In the genomic region with DNA sequence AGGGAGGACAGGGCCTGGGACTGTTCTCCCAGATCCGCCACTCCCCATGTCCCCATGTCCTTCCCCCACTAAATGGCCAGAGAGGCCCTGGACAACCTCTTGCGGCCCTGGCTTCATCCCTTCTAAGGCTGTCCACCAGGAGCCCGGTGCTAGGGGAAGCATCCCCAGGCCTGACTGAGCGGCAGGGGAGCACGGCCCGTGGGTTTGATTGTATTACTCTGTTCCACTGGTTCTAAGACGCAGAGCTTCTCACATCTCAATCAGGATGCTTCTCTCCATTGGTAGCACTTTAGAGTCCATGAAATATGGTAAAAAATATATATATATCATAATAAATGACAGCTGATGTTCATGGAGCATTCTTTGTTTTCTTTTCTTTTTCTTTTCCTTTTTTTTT, we compare ENCODE assay signal across 38 cellular contexts. TPM values are rescaled to one million over a fixed set of nuclear protein-coding genes. Genes with fewer than 3 reads are reported as not detected.
"Had no signal": no experiment of that assay in that cellular context is flagged by ENCODE, and none has a peak within 500 bp of the region (broad histone marks: within the 10 kb centered on the region; RNA-seq: fewer than 3 reads in every experiment).

No MANE protein-coding gene starts in this region.

- H3K36me3 ChIP-seq: ascending aorta, cardiac muscle cell, MG63 had no signal

- H3K27me3 ChIP-seq: ascending aorta, cardiac muscle cell, MG63 had no signal

- H3K27ac Mint-ChIP-seq: activated B cell treated with CpG ODN at 0.5 μM for 24 hours; activated CD4-positive, alpha-beta memory T cell treated with anti-CD3 and anti-CD28 coated beads, Interleukin-2, amount 10 ng/mL, durations not matched to agents 7 days and 5 days; activated CD8-positive, alpha-beta memory T cell treated with anti-CD3 and anti-CD28 coated beads, Interleukin-2, amount 10 ng/mL, durations not matched to agents 7 days and 5 days; activated naive CD4-positive, alpha-beta T cell treated with anti-CD3 and anti-CD28 coated beads, Interleukin-2, amount 50 U/mL, for 24 hours; activated naive CD8-positive, alpha-beta T cell treated with anti-CD3 and anti-CD28 coated beads, Interleukin-2, amount 10 ng/mL, durations not matched to agents 7 days and 5 days had no signal

- H3K4me3 ChIP-seq: ascending aorta, cardiac muscle cell, MG63 had no signal

- H3K4me1 ChIP-seq: ascending aorta had no signal

- DNase-seq: activated B cell treated with CpG ODN at 0.5 μM for 24 hours; activated CD4-positive, alpha-beta memory T cell treated with anti-CD3 and anti-CD28 coated beads, Interleukin-2, amount 10 ng/mL, durations not matched to agents 7 days and 5 days; activated CD4-positive, alpha-beta T cell treated with anti-CD3 and anti-CD28 coated beads for 48 hours; activated CD4-positive, CD25-positive, alpha-beta regulatory T cell treated with anti-CD3 and anti-CD28 coated beads, Interleukin-2, amount 50 U/mL, for 72 hours; activated CD8-positive, alpha-beta memory T cell treated with anti-CD3 and anti-CD28 coated beads for 24 hours; activated CD8-positive, alpha-beta memory T cell treated with anti-CD3 and anti-CD28 coated beads, Interleukin-2, amount 10 ng/mL, durations not matched to agents 7 days and 5 days; activated CD8-positive, alpha-beta memory T cell treated with anti-CD3 and anti-CD28 coated beads, Interleukin-2, amount 50 U/mL, for 48 hours; activated effector memory CD4-positive, alpha-beta T cell treated with Interleukin-2 at 50 U/mL for 16 hours; activated naive CD4-positive, alpha-beta T cell treated with Interleukin-2 at 50 U/mL for 16 hours; activated naive CD8-positive, alpha-beta T cell treated with anti-CD3 and anti-CD28 coated beads, Interleukin-2, amount 10 ng/mL, durations not matched to agents 7 days and 5 days; activated T-cell treated with anti-CD3 and anti-CD28 coated beads, Interleukin-2, amount 50 U/mL, for 48 hours; amygdala; Kasumi-1; MG63; NCI-H1048; NCI-H1105 treated with DMSO at 0.1 percent for 48 hours; NCI-H1436; NCI-H1694; NCI-H1930; NCI-H2081 treated with DMSO at 0.1 percent for 48 hours; NCI-H345; NCI-H524 treated with DMSO at 0.1 percent for 48 hours; NCI-H748 treated with DMSO at 0.1 percent for 48 hours; NK-92 treated with Interleukin-12 subunit alpha and Interleukin-12 subunit beta, amount 100 ng/mL, for 24 hours; PC-3; Right ventricle myocardium superior; SW 1271; T-helper 1 cell; T-helper 2 cell; T-helper 9 cell had no signal

- H3K27ac ChIP-seq: ascending aorta, cardiac muscle cell, VCaP had no signal

- H3K9me3 ChIP-seq: ascending aorta, MG63 had no signal

- ATAC-seq: activated CD8-positive, alpha-beta memory T cell treated with anti-CD3 and anti-CD28 coated beads, Interleukin-2, amount 10 ng/mL, durations not matched to agents 7 days and 5 days; PC-3 had no signal

- H3K36me3 Mint-ChIP-seq: activated CD8-positive, alpha-beta memory T cell treated with anti-CD3 and anti-CD28 coated beads, Interleukin-2, amount 10 ng/mL, durations not matched to agents 7 days and 5 days; activated naive CD4-positive, alpha-beta T cell treated with anti-CD3 and anti-CD28 coated beads, Interleukin-2, amount 50 U/mL, for 24 hours; activated naive CD8-positive, alpha-beta T cell treated with anti-CD3 and anti-CD28 coated beads, Interleukin-2, amount 10 ng/mL, durations not matched to agents 7 days and 5 days had no signal

- H3K27me3 Mint-ChIP-seq: activated B cell treated with CpG ODN at 0.5 μM for 24 hours; activated CD4-positive, alpha-beta memory T cell treated with anti-CD3 and anti-CD28 coated beads, Interleukin-2, amount 10 ng/mL, durations not matched to agents 7 days and 5 days; activated CD8-positive, alpha-beta memory T cell treated with anti-CD3 and anti-CD28 coated beads, Interleukin-2, amount 10 ng/mL, durations not matched to agents 7 days and 5 days; activated naive CD4-positive, alpha-beta T cell treated with anti-CD3 and anti-CD28 coated beads, Interleukin-2, amount 50 U/mL, for 24 hours; activated naive CD8-positive, alpha-beta T cell treated with anti-CD3 and anti-CD28 coated beads, Interleukin-2, amount 10 ng/mL, durations not matched to agents 7 days and 5 days; central memory CD8-positive, alpha-beta T cell had no signal

- H3K9me3 Mint-ChIP-seq: activated B cell treated with CpG ODN at 0.5 μM for 24 hours; activated CD4-positive, alpha-beta memory T cell treated with anti-CD3 and anti-CD28 coated beads, Interleukin-2, amount 10 ng/mL, durations not matched to agents 7 days and 5 days; activated naive CD4-positive, alpha-beta T cell treated with anti-CD3 and anti-CD28 coated beads, Interleukin-2, amount 50 U/mL, for 24 hours; activated naive CD8-positive, alpha-beta T cell treated with anti-CD3 and anti-CD28 coated beads, Interleukin-2, amount 10 ng/mL, durations not matched to agents 7 days and 5 days; central memory CD8-positive, alpha-beta T cell had no signal

- H3K4me3 Mint-ChIP-seq: activated B cell treated with CpG ODN at 0.5 μM for 24 hours; activated CD4-positive, alpha-beta memory T cell treated with anti-CD3 and anti-CD28 coated beads, Interleukin-2, amount 10 ng/mL, durations not matched to agents 7 days and 5 days; activated CD8-positive, alpha-beta memory T cell treated with anti-CD3 and anti-CD28 coated beads, Interleukin-2, amount 10 ng/mL, durations not matched to agents 7 days and 5 days; activated naive CD4-positive, alpha-beta T cell treated with anti-CD3 and anti-CD28 coated beads, Interleukin-2, amount 50 U/mL, for 24 hours; activated naive CD8-positive, alpha-beta T cell treated with anti-CD3 and anti-CD28 coated beads, Interleukin-2, amount 10 ng/mL, durations not matched to agents 7 days and 5 days; central memory CD8-positive, alpha-beta T cell had no signal

RNA-seq across cellular contexts. Expression of gene SPACA4, which starts 0.8 kb away (rescaled TPM):
- total RNA-seq: activated B cell treated with CpG ODN at 0.5 μM for 24 hours; activated CD4-positive, alpha-beta memory T cell treated with anti-CD3 and anti-CD28 coated beads, Interleukin-2, amount 10 ng/mL, durations not matched to agents 7 days and 5 days; activated CD8-positive, alpha-beta memory T cell treated with anti-CD3 and anti-CD28 coated beads, Interleukin-2, amount 10 ng/mL, durations not matched to agents 7 days and 5 days; activated naive CD8-positive, alpha-beta T cell treated with anti-CD3 and anti-CD28 coated beads, Interleukin-2, amount 10 ng/mL, durations not matched to agents 7 days and 5 days; ascending aorta; cardiac muscle cell; chondrocyte; NCI-H460; PC-3; Right ventricle myocardium superior had no signal
- polyA plus RNA-seq: adipose tissue, cardiac muscle cell had no signal

RNA-seq across cellular contexts. Expression of gene FAM83E, which starts 7.5 kb away (rescaled TPM):
- total RNA-seq: ascending aorta, Right ventricle myocardium superior had no signal
- polyA plus RNA-seq: cardiac muscle cell had no signal
